In genomic region chr20:6164421-6165341, GRCh38 we compare ENCODE assay signal across 13 cellular contexts. TPM values are rescaled to one million over a fixed set of nuclear protein-coding genes. Genes with fewer than 3 reads are reported as not detected.
DNase-seq lines count a peak whose midpoint lies in the region; ATAC-seq and TF ChIP-seq lines count a peak whose summit lies in the region.
"Had no signal": no experiment of that assay in that cellular context is flagged by ENCODE, and none has a peak within 500 bp of the region (broad histone marks: within the 10 kb centered on the region; RNA-seq: fewer than 3 reads in every experiment).

No MANE protein-coding gene starts in this region.

- no peaks in the 10 kb centered on the region for H3K9me3 ChIP-seq in left lung

- TF ChIP-seq CTCF in left lung (IDR thresholded peaks at IDR 0.05): no peak

- no peaks in the 10 kb centered on the region for H3K36me3 ChIP-seq in left lung

- no peak overlapping the region for H3K4me3 ChIP-seq in left lung

- intact Hi-C loops in left lung (cut with DNase I): no loop called here

- H3K27ac ChIP-seq in caudate nucleus (ENCODE audit: low read depth, low read length): peak overlapping the region; percentile 13
- peak overlapping the region in 1 of 2 donors; percentile 41 for H3K27ac ChIP-seq in left lung
- H3K27ac ChIP-seq: C4-2B had no signal

- H3K27me3 ChIP-seq in left lung: no peaks in the 10 kb centered on the region

- peak; percentile 83 for ATAC-seq in left lung
- ATAC-seq: effector memory CD8-positive, alpha-beta T cell had no signal

- H3K4me1 ChIP-seq in left lung: peaks cover 0 to 5% of the 10 kb centered on the region in 2 donors

- DNase-seq in Ammon's horn (ENCODE audit: low spot score) (peak; percentile 23), NCI-H1092 (lab: John Stamatoyannopoulos, UW) (peak; percentile 61), caudate nucleus (lab: John Stamatoyannopoulos, UW) (peak in 5 of 61 donors; percentile 4 to 18 (median 6)), left lung (no peak), mesenteric fat pad (ENCODE audit: low spot score) (no peak), NCI-H446 treated with DMSO at 0.1 percent for 48 hours (lab: John Stamatoyannopoulos, UW) (no peak), RKO (ENCODE audit: low spot score) (no peak)
- no peak for DNase-seq in stimulated activated CD4-positive, alpha-beta T cell treated with anti-CD3 and anti-CD28 coated beads, Interleukin-4, amount 100 ng/mL, for 1 hour
- DNase-seq: activated CD4-positive, CD25-positive, alpha-beta regulatory T cell; amniotic stem cell; effector memory CD8-positive, alpha-beta T cell; NCI-H526 treated with DMSO at 0.1 percent for 48 hours had no signal

RNA-seq across cellular contexts. Expression of gene FERMT1, which starts 41.9 kb away (rescaled TPM):
- total RNA-seq in left lung (1 to 10 TPM; 5.3 to 7.2 TPM), mesenteric fat pad (1.2 TPM)

Comparison
In these comparisons a context has a peak if more than half of its experiments do, and no peak if none do; other contexts are left out.
1. DNase-seq: peak in Ammon's horn (single experiment) and NCI-H1092 (single experiment); none in left lung (0 of 2), stimulated activated CD4-positive, alpha-beta T cell treated with anti-CD3 and anti-CD28 coated beads, Interleukin-4, amount 100 ng/mL, for 1 hour (single experiment), mesenteric fat pad (single experiment), NCI-H446 treated with DMSO at 0.1 percent for 48 hours (single experiment) and RKO (single experiment).